8 cellular contexts compared by ENCODE assay signal in the genomic region with DNA sequence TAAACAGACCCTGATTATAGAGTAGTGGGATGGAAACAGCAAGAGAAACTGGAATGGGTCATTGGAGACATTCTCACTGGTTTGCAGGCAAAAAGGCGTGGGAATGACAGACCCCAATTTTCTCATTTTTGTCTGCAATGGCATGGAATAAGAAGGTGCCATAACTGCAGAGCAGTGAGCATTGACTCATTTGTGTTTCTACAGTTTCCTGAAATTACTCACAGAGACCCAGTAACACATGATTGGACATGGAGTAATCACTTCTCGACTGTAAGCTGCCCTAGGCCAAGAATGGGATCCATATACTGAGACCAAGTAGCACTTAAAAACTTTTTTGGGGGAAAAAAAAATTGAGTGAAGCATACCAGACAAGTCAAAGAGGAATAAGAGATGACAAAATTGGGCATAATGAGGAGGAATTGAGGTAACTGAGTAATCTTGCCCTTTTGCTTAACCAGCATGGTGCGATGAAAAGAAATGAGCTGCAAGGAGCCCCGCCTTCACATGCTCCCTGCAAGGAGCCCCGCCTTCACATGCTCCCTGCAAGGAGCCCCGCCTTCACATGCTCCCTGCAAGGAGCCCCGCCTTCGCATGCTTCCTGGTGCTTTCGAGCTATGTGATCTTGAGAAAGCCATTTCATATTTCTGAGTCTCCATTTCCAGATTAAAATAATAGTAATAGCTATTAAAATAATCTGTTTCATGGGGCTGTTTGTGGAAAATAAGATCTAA. TPM values are rescaled to one million over a fixed set of nuclear protein-coding genes. Genes with fewer than 3 reads are reported as not detected.
DNase-seq lines count a peak whose midpoint lies in the region; ATAC-seq, FAIRE-seq and TF ChIP-seq lines count a peak whose summit lies in the region.

No MANE protein-coding gene starts in this region.

- no peaks in the 10 kb centered on the region for H3K9me3 ChIP-seq in KOPT-K1 (ENCODE audit: insufficient read depth, low read length, poor library complexity, severe bottlenecking)
- H3K9me3 ChIP-seq in osteoblast (ENCODE audit: low read depth, low read length) = no peaks in the 10 kb centered on the region

- DNase-seq in activated naive CD4-positive, alpha-beta T cell treated with Interleukin-2 at 50 U/mL for 16 hours = peak; percentile 60
- no peak for DNase-seq in osteoblast (ENCODE audit: insufficient read length, low spot score, missing footprints)
- DNase-seq in KG1 (lab: John Stamatoyannopoulos, UW) = no peak
- no peak for DNase-seq in posterior vena cava (ENCODE audit: low spot score)
- no peak for DNase-seq in hypothalamus (lab: John Stamatoyannopoulos, UW)
- DNase-seq in HTR-8/SVneo (ENCODE audit: insufficient read length, low spot score) = no peak

- TF ChIP-seq CTCF in osteoblast (IDR thresholded peaks at IDR 0.05; ENCODE audit: extremely low read depth, low read depth, low read length) = no peak

- H3K36me3 ChIP-seq in KOPT-K1 (ENCODE audit: insufficient read depth, low read length) (no peaks in the 10 kb centered on the region), osteoblast (ENCODE audit: insufficient read depth, low read length) (no peaks in the 10 kb centered on the region)

- H3K4me1 ChIP-seq in osteoblast (ENCODE audit: insufficient read depth, low read length) = peaks cover 15% of the 10 kb centered on the region

- H3K27ac ChIP-seq in KOPT-K1 (ENCODE audit: low read depth, low read length, poor library complexity, severe bottlenecking) (peak overlapping the region; percentile 37), osteoblast (ENCODE audit: low read depth, low read length) (no peak overlapping the region)

- no peak overlapping the region for H3K4me3 ChIP-seq in osteoblast (ENCODE audit: insufficient read depth, low read length)

- intact Hi-C loops in posterior vena cava (cut with DNase I) = no loop called here

- H3K79me2 ChIP-seq in osteoblast (ENCODE audit: insufficient read depth, low read length) = no peaks in the 10 kb centered on the region

- no peaks in the 10 kb centered on the region for H3K27me3 ChIP-seq in osteoblast (ENCODE audit: insufficient read depth, low read length)

- no peak for FAIRE-seq in HTR-8/SVneo (lab: Jason Lieb, UNC)

- no peak overlapping the region for H2AFZ ChIP-seq in osteoblast (ENCODE audit: low read length)

- ATAC-seq in GM18519 (IDR thresholded peaks at IDR 0.05; ENCODE audit: low FRiP score, unreplicated experiment) = peak; percentile 42

- no peaks in the 10 kb centered on the region for H4K20me1 ChIP-seq in osteoblast (ENCODE audit: insufficient read depth, low read length)

- H3K4me2 ChIP-seq in osteoblast (ENCODE audit: insufficient read depth, low read length) = peak overlapping the region; percentile 1

RNA-seq across cellular contexts. Expression of gene NHSL1, which starts 44.2 kb away (rescaled TPM):
- total RNA-seq in osteoblast (6.2 and 6.9 TPM in 2 replicates), posterior vena cava (10 to 100 TPM; 13.3 to 15.5 TPM)

RNA-seq across cellular contexts. Expression of gene HEBP2, which starts 51.1 kb away (rescaled TPM):
- total RNA-seq in osteoblast = 35.1 and 35.8 TPM in 2 replicates
- 10 to 100 TPM; 61.0 to 78.9 TPM for total RNA-seq in posterior vena cava
